Comparison of ENCODE assay signal across 10 cellular contexts in genomic region chr13:57557979-57558529, GRCh38.
DNase-seq lines count a peak whose midpoint lies in the region; ATAC-seq and TF ChIP-seq lines count a peak whose summit lies in the region.
"Had no signal": no experiment of that assay in that cellular context is flagged by ENCODE, and none has a peak within 500 bp of the region (broad histone marks: within the 10 kb centered on the region; RNA-seq: fewer than 3 reads in every experiment).

No MANE protein-coding gene starts in this region.

- no peaks in the 10 kb centered on the region for H3K27me3 Mint-ChIP-seq in naive thymus-derived CD8-positive, alpha-beta T cell
- H3K27me3 Mint-ChIP-seq: activated naive CD8-positive, alpha-beta T cell had no signal

- peak; percentile 67 for TF ChIP-seq EP300 in neural cell (conservative IDR thresholded peaks at IDR 0.05; ENCODE audit: poor library complexity, severe bottlenecking)

- TF ChIP-seq RAD21 in neural cell (conservative IDR thresholded peaks at IDR 0.05): peak; percentile 73

- peaks cover 0 to 18% (median 5%) of the 10 kb centered on the region in 9 donors for H3K9me3 Mint-ChIP-seq in naive thymus-derived CD8-positive, alpha-beta T cell

- H3K4me3 ChIP-seq in astrocyte of the spinal cord (ENCODE audit: low read depth, low read length): no peak overlapping the region
- H3K4me3 ChIP-seq in neural cell (ENCODE audit: low read length): peak overlapping the region; percentile 42
- H3K4me3 ChIP-seq in spleen: no peak overlapping the region

- H3K27ac Mint-ChIP-seq in naive thymus-derived CD8-positive, alpha-beta T cell: no peak overlapping the region
- H3K27ac Mint-ChIP-seq: activated naive CD8-positive, alpha-beta T cell had no signal

- in situ Hi-C loops in astrocyte of the spinal cord (cut with HindIII; ENCODE audit: low sequenced_read_pairs): no loop called here

- TF ChIP-seq CTCF in astrocyte of the spinal cord (IDR thresholded peaks at IDR 0.05; ENCODE audit: low read depth, low read length) (no peak), neural cell (IDR thresholded peaks at IDR 0.05; ENCODE audit: poor library complexity, severe bottlenecking) (peak; percentile 84), spleen (IDR thresholded peaks at IDR 0.05 in 8 of 11, conservative IDR thresholded peaks at IDR 0.05 in 3 of 11) (no peak)

- POLR2A ChIA-PET in naive thymus-derived CD8-positive, alpha-beta T cell (lab: Charles Lee): no interaction called here

- no peaks in the 10 kb centered on the region for H3K36me3 ChIP-seq in neural cell (ENCODE audit: insufficient read depth, low read length)
- no peaks in the 10 kb centered on the region for H3K36me3 ChIP-seq in spleen

- 27 to 36% (median 32%) methylated on average over 6 of the region's 6 CpGs for WGBS in spleen, 5 donors

- H3K27ac ChIP-seq in neural cell (ENCODE audit: low read length) (peak overlapping the region; percentile 53), spleen (no peak overlapping the region)

- H2AFZ ChIP-seq in neural cell (ENCODE audit: low read depth, low read length): peak overlapping the region; percentile 6

- H3K27me3 ChIP-seq in neural cell (ENCODE audit: insufficient read depth, low read depth, low read length) (no peaks in the 10 kb centered on the region), spleen (replicated peaks in 1 of 7) (no peaks in the 10 kb centered on the region)

- H3K9me3 ChIP-seq in neural cell (ENCODE audit: low read length): no peaks in the 10 kb centered on the region
- peaks cover 0 to 18% (median 5%) of the 10 kb centered on the region in 8 donors for H3K9me3 ChIP-seq in spleen

- H3K4me3 Mint-ChIP-seq in naive thymus-derived CD8-positive, alpha-beta T cell: no peak overlapping the region
- H3K4me3 Mint-ChIP-seq: activated naive CD8-positive, alpha-beta T cell had no signal

- no peaks in the 10 kb centered on the region for H3F3A ChIP-seq in neural cell (ENCODE audit: insufficient read depth, low read length, poor library complexity, severe bottlenecking)

- H3K36me3 Mint-ChIP-seq in naive thymus-derived CD8-positive, alpha-beta T cell: no peaks in the 10 kb centered on the region
- H3K36me3 Mint-ChIP-seq: activated naive CD8-positive, alpha-beta T cell had no signal

- DNase-seq in NAMALWA (ENCODE audit: low spot score) (peak; percentile 68), astrocyte of the spinal cord (ENCODE audit: low read depth, low spot score) (peak; percentile 3), spleen (no peak), islet precursor cell (no peak), NCI-H2171 treated with DMSO at 0.1 percent for 48 hours (lab: John Stamatoyannopoulos, UW) (no peak)
- no peak for DNase-seq in naive thymus-derived CD8-positive, alpha-beta T cell

- peak; percentile 44 for ATAC-seq in GM18519 (IDR thresholded peaks at IDR 0.05; ENCODE audit: low FRiP score, unreplicated experiment)
- ATAC-seq in naive thymus-derived CD8-positive, alpha-beta T cell: no peak
- ATAC-seq: HCT116 had no signal

- H4K20me1 ChIP-seq in neural cell (ENCODE audit: insufficient read depth): no peaks in the 10 kb centered on the region

- H3K4me2 ChIP-seq in neural cell (ENCODE audit: low read length): peak overlapping the region; percentile 46

- H3K4me1 Mint-ChIP-seq in naive thymus-derived CD8-positive, alpha-beta T cell: no peaks in the 10 kb centered on the region

- no peaks in the 10 kb centered on the region for H3K4me1 ChIP-seq in spleen

- no peaks in the 10 kb centered on the region for H3K9me2 ChIP-seq in neural cell (ENCODE audit: insufficient read depth, low read length)

- TF ChIP-seq POLR2A in spleen (IDR thresholded peaks at IDR 0.05): no peak

- no peak overlapping the region for H3K9ac ChIP-seq in neural cell (ENCODE audit: low read length)

- H3K79me2 ChIP-seq in neural cell (replicated peaks; ENCODE audit: insufficient read depth, low read length): no peaks in the 10 kb centered on the region

- intact Hi-C loops in spleen (cut with DNase I; ENCODE audit: low total_unique reads): no loop called here

TF ChIP-seq in neural cell, 6 proteins besides CTCF, POLR2A, EP300 and RAD21:
- TF ChIP-seq SMC3 (conservative IDR thresholded peaks at IDR 0.05; ENCODE audit: poor library complexity) (peak; percentile 74), TAF1 (IDR thresholded peaks at IDR 0.05; ENCODE audit: low read depth) (no peak), EZH2 (IDR thresholded peaks at IDR 0.05; ENCODE audit: borderline replicate concordance, insufficient read depth, low read length, poor library complexity, severe bottlenecking) (no peak), POLR2AphosphoS5 (IDR thresholded peaks at IDR 0.05) (peak; percentile 80), MXI1 (conservative IDR thresholded peaks at IDR 0.05; ENCODE audit: poor library complexity, severe bottlenecking) (peak; percentile 28)
- TF ChIP-seq, protein P1, sequence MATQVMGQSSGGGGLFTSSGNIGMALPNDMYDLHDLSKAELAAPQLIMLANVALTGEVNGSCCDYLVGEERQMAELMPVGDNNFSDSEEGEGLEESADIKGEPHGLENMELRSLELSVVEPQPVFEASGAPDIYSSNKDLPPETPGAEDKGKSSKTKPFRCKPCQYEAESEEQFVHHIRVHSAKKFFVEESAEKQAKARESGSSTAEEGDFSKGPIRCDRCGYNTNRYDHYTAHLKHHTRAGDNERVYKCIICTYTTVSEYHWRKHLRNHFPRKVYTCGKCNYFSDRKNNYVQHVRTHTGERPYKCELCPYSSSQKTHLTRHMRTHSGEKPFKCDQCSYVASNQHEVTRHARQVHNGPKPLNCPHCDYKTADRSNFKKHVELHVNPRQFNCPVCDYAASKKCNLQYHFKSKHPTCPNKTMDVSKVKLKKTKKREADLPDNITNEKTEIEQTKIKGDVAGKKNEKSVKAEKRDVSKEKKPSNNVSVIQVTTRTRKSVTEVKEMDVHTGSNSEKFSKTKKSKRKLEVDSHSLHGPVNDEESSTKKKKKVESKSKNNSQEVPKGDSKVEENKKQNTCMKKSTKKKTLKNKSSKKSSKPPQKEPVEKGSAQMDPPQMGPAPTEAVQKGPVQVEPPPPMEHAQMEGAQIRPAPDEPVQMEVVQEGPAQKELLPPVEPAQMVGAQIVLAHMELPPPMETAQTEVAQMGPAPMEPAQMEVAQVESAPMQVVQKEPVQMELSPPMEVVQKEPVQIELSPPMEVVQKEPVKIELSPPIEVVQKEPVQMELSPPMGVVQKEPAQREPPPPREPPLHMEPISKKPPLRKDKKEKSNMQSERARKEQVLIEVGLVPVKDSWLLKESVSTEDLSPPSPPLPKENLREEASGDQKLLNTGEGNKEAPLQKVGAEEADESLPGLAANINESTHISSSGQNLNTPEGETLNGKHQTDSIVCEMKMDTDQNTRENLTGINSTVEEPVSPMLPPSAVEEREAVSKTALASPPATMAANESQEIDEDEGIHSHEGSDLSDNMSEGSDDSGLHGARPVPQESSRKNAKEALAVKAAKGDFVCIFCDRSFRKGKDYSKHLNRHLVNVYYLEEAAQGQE (IDR thresholded peaks at IDR 0.05; ENCODE audit: borderline replicate concordance): no peak

Comparison
In these comparisons a context has a peak if more than half of its experiments do, and no peak if none do; other contexts are left out.
1. DNase-seq: peak in NAMALWA (single experiment) and astrocyte of the spinal cord (single experiment); none in naive thymus-derived CD8-positive, alpha-beta T cell (0 of 10), spleen (single experiment), islet precursor cell (single experiment) and NCI-H2171 treated with DMSO at 0.1 percent for 48 hours (single experiment).